ENCODE assay signal across 8 cellular contexts in the genomic region with DNA sequence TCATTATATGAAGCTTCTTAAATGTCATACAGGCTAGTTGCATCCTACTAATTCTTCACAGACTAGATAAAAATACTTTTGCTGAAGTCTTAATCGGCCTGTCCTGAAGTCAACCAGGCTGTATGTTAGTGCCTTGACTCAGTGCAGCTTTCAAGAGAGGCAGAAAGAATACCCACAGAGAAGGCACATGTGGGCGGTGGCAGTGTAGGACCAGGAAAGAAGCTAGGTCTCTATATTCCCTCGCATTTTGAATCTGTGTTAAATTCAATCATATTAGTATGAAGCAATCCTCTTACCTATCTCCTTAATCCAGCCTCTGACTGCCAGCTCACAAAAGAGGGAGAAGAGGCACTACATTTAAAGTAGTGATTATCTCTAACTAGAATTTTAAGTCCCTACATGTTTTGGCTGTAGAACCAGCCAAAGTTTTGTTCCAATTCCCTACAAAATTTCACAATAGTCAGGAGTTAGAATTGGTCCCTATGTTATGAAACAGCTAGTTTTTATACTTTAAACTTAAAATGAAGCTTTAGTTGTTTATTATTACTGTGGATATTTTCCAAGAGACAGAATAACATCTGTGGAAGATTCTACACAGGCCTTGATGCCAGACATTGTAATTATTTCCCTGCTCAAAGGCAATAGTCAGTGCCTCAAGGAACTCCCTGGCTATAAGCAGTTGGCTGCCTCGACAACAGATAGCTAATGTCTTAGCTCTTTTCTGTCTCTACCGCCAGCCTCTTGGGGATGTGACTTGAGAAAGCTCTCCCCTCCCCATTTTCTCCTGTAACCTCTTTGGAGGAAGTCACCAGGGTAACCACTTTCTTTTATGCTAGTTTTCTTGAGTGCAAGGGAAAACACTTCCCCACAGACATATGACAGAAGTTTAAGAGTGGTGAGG. TPM values are rescaled to one million over a fixed set of nuclear protein-coding genes. Genes with fewer than 3 reads are reported as not detected.
DNase-seq lines count a peak whose midpoint lies in the region; ATAC-seq and TF ChIP-seq lines count a peak whose summit lies in the region.

No MANE protein-coding gene starts in this region.

- intact Hi-C loops in natural killer cell (cut with micrococcal nuclease), result loop anchor here (2.0 kb wide), 1 partner anchor 31 kb away; no protein-coding TSS in a partner anchor

- H3K36me3 Mint-ChIP-seq in natural killer cell (no peaks in the 10 kb centered on the region), endothelial cell (ENCODE audit: low read depth, unreplicated experiment) (peaks cover 4% of the 10 kb centered on the region)

- H3K27ac ChIP-seq in caudate nucleus (ENCODE audit: low read depth, low read length), result peak overlapping the region; percentile 56

- DNase-seq in AG09319 (ENCODE audit: extremely low read depth, low read depth), result peak; percentile 66
- peak; percentile 62 for DNase-seq in KBM-7
- DNase-seq in caudate nucleus (lab: John Stamatoyannopoulos, UW), result no peak
- no peak for DNase-seq in natural killer cell
- no peak for DNase-seq in endothelial cell (ENCODE audit: low spot score)
- no peak for DNase-seq in T1000 (lab: John Stamatoyannopoulos, UW)
- DNase-seq in SK-N-DZ (ENCODE audit: low spot score), result no peak

- ATAC-seq in natural killer cell (peak in 1 of 3 donors; percentile 30), GM21381 (IDR thresholded peaks at IDR 0.05; ENCODE audit: unreplicated experiment) (no peak)

- in situ Hi-C loops in KBM-7 (cut with MboI; ENCODE audit: low pct_unique_long_range_greater_than_20kb, low sequenced_read_pairs), result no loop called here

- H3K9me3 Mint-ChIP-seq in natural killer cell (no peaks in the 10 kb centered on the region), endothelial cell (ENCODE audit: unreplicated experiment) (no peaks in the 10 kb centered on the region)

- H3K27ac Mint-ChIP-seq in natural killer cell, result peak overlapping the region; percentile 91 to 94
- H3K27ac Mint-ChIP-seq in endothelial cell (ENCODE audit: unreplicated experiment), result no peak overlapping the region

- no peak for TF ChIP-seq CTCF in AG09319 (IDR thresholded peaks at IDR 0.05; ENCODE audit: low read depth, low read length)
- no peak for TF ChIP-seq CTCF in natural killer cell (IDR thresholded peaks at IDR 0.05)
- TF ChIP-seq CTCF in endothelial cell (IDR thresholded peaks at IDR 0.05; ENCODE audit: unreplicated experiment), result no peak

- H3K27me3 Mint-ChIP-seq in natural killer cell (ENCODE audit: low read depth in 2 of 2), result no peaks in the 10 kb centered on the region
- H3K27me3 Mint-ChIP-seq in endothelial cell (ENCODE audit: unreplicated experiment), result peaks cover 3% of the 10 kb centered on the region

- H3K4me1 Mint-ChIP-seq in natural killer cell (peaks cover 84 to 86% of the 10 kb centered on the region in 2 donors), endothelial cell (ENCODE audit: unreplicated experiment) (peaks cover 26% of the 10 kb centered on the region)

- H3K4me3 Mint-ChIP-seq in natural killer cell (peak overlapping the region; percentile 30), endothelial cell (ENCODE audit: unreplicated experiment) (no peak overlapping the region)

RNA-seq across cellular contexts. Expression of gene CRTC3, which starts 31.9 kb away (rescaled TPM):
- 100 to 1,000 TPM in 1 of 3 donors, 10 to 100 TPM in 2; 68.8 to 101 (median 92.4) TPM for total RNA-seq in natural killer cell
- total RNA-seq in endothelial cell (ENCODE audit: unreplicated experiment), result 27.1 TPM
- polyA plus RNA-seq in SK-N-DZ (2014; cell fraction: cytosol; rRNA removed), result 9.0 and 9.3 TPM in 2 replicates
- polyA plus RNA-seq in SK-N-DZ (2014; cell fraction: nucleus; rRNA removed), result 5.4 and 8.0 TPM in 2 replicates

Comparison
In these comparisons a context has a peak if more than half of its experiments do, and no peak if none do; other contexts are left out.
1. DNase-seq: peak in AG09319 (single experiment) and KBM-7 (single experiment); none in caudate nucleus (0 of 61), natural killer cell (single experiment), endothelial cell (single experiment), T1000 (single experiment) and SK-N-DZ (single experiment).